Comparison of ENCODE assay signal across 13 cellular contexts in the genomic region with DNA sequence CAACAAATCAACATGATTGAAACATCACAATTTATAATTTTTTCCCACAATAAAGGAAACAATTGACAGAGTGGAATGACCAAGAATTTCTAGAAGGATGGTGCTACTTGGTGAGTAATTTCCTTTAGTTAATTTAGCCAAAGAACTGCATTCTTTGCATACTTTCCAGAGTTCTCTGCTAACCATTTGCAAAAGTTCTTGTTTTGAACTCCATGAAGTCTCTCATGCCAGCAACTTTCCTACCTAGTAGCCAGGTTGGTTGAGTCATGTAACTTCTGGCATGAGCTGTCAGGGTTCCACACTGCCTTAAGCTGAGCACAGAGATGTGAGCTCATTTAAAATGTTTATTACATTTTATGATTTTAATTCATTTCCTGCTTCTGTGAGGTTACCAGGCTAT.
A peak's percentile ranks its signal among the peaks of the same experiment; 100 is the strongest.
DNase-seq lines count a peak whose midpoint lies in the region; ATAC-seq and TF ChIP-seq lines count a peak whose summit lies in the region.
"Had no signal": no experiment of that assay in that cellular context is flagged by ENCODE, and none has a peak within 500 bp of the region (broad histone marks: within the 10 kb centered on the region; RNA-seq: fewer than 3 reads in every experiment).

No MANE protein-coding gene starts in this region.

- no peaks in the 10 kb centered on the region for H3K27me3 ChIP-seq in fibroblast of lung (ENCODE audit: control insufficient read depth, insufficient read depth, low read length)

- ATAC-seq in omental fat pad (ENCODE audit: low FRiP score) (peak; percentile 68), GM19397 (IDR thresholded peaks at IDR 0.05; ENCODE audit: unreplicated experiment) (no peak), GM19467 (IDR thresholded peaks at IDR 0.05; ENCODE audit: unreplicated experiment) (no peak)
- ATAC-seq: HCT116 had no signal

- H3K9me3 ChIP-seq in fibroblast of lung (ENCODE audit: control insufficient read depth, insufficient read depth, low read depth, low read length), result no peaks in the 10 kb centered on the region

- no peak overlapping the region for H3K4me2 ChIP-seq in fibroblast of lung (ENCODE audit: extremely low read depth, insufficient read depth, low read length)

- H3K4me3 ChIP-seq in fibroblast of lung (replicated peaks in 1 of 4; ENCODE audit: control extremely low read depth in 1 of 4, insufficient read depth in 1 of 4, low read depth in 3 of 4, low read length in 4 of 4), result no peak overlapping the region
- H3K4me3 ChIP-seq: left ventricle myocardium inferior had no signal

- H3K9ac ChIP-seq in fibroblast of lung (ENCODE audit: insufficient read depth, low read length), result no peak overlapping the region

- DNase-seq in EL (peak; percentile 92), RPMI7951 (ENCODE audit: low read depth) (peak; percentile 83), fibroblast of lung (ENCODE audit: low read depth in 2 of 2) (peak; percentile 34 to 97), omental fat pad (ENCODE audit: low spot score) (no peak), NCI-H82 treated with DMSO at 0.1 percent for 48 hours (lab: John Stamatoyannopoulos, UW; ENCODE audit: unreplicated experiment) (no peak), RKO (ENCODE audit: low spot score) (no peak)
- DNase-seq: left ventricle myocardium inferior, NCI-H2227 treated with DMSO at 0.1 percent for 48 hours, nucleus accumbens had no signal

- H2AFZ ChIP-seq in fibroblast of lung (ENCODE audit: low read length), result no peak overlapping the region

- TF ChIP-seq CTCF in fibroblast of lung (conservative IDR thresholded peaks at IDR 0.05 in 1 of 2, IDR thresholded peaks at IDR 0.05 in 1 of 2; ENCODE audit: low read depth in 1 of 2, low read length in 2 of 2) (no peak), omental fat pad (IDR thresholded peaks at IDR 0.05) (no peak)

- H4K20me1 ChIP-seq in fibroblast of lung (ENCODE audit: control insufficient read depth, extremely low read depth, insufficient read depth, low read length), result no peaks in the 10 kb centered on the region

- no peak overlapping the region for H3K27ac ChIP-seq in fibroblast of lung (ENCODE audit: insufficient read depth, low read length)
- H3K27ac ChIP-seq: left ventricle myocardium inferior, VCaP had no signal

- no peaks in the 10 kb centered on the region for H3K4me1 ChIP-seq in fibroblast of lung (ENCODE audit: control insufficient read depth, extremely low read depth, insufficient read depth, low read length)
- H3K4me1 ChIP-seq: left ventricle myocardium inferior had no signal

- H3K79me2 ChIP-seq in fibroblast of lung (ENCODE audit: control insufficient read depth, insufficient read depth, low read length), result no peaks in the 10 kb centered on the region

- no peaks in the 10 kb centered on the region for H3K36me3 ChIP-seq in fibroblast of lung (ENCODE audit: control insufficient read depth, insufficient read depth, low read length)
- H3K36me3 ChIP-seq: left ventricle myocardium inferior had no signal

Comparison
In these comparisons a context has a peak if more than half of its experiments do, and no peak if none do; other contexts are left out.
1. DNase-seq: peak in EL (single experiment), RPMI7951 (single experiment) and fibroblast of lung (2 of 2); none in omental fat pad (single experiment), NCI-H82 treated with DMSO at 0.1 percent for 48 hours (single experiment) and RKO (single experiment).